ENCODE assay signal across 24 cellular contexts in the genomic region with DNA sequence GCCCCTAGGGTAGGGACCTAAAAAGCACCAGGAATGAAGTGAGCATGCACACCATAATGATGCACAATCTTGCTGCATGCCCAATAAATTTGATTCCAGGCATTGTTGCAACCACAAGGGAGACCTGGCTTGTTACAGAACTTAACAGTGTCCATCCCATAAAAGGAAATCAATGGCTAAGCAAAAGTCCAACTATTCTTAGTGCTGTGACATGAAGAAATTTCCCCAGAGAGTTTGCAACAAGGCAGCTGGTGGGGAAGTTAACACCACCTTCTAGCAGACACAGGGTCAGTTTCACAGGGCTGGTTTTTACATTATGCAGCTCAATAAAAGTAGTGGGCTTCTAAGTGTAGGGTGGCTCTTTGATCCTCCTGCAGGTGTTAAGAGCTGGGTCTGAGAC.
"Had no signal": no experiment of that assay in that cellular context is flagged by ENCODE, and none has a peak within 500 bp of the region (broad histone marks: within the 10 kb centered on the region; RNA-seq: fewer than 3 reads in every experiment).

No MANE protein-coding gene starts in this region.

- H3K27me3 ChIP-seq: MG63 had no signal

- H3K27ac ChIP-seq: SJSA1, SK-N-MC had no signal

- H3K36me3 ChIP-seq: MG63, SJSA1 had no signal

- DNase-seq: IMR-90, Karpas-422, KG1, MG63, NCI-H1092, NCI-H1105 treated with DMSO at 0.1 percent for 48 hours, NCI-H1417 treated with DMSO at 0.1 percent for 48 hours, NCI-H146, NCI-H187, NCI-H2029, NCI-H2081 treated with DMSO at 0.1 percent for 48 hours, NCI-H2171, NCI-H226, NCI-H446, NCI-H510A, NCI-H524 treated with DMSO at 0.1 percent for 48 hours, NCI-H69, NCI-H774, Right ventricle myocardium superior, RPMI8226, SIG-M5 had no signal

- FAIRE-seq: RCC 7860 had no signal

- H3K4me3 ChIP-seq: MG63, SJSA1, SK-N-MC had no signal

- H3K9me3 ChIP-seq: MG63, SJSA1 had no signal

- H3K4me1 ChIP-seq: SJSA1 had no signal
